ENCODE assay signal across 7 cellular contexts in genomic region chr9:104316201-104317009, GRCh38.
DNase-seq lines count a peak whose midpoint lies in the region; ATAC-seq, FAIRE-seq and TF ChIP-seq lines count a peak whose summit lies in the region.
"Not testable (repeated sequence)": the region's sequence is repeated elsewhere in the genome, so short reads cannot be mapped to it uniquely, and the experiment has no call there.

No MANE protein-coding gene starts in this region.

- not testable (repeated sequence) for TF ChIP-seq POLR2A in spleen (IDR thresholded peaks at IDR 0.05)

- H3K9me3 ChIP-seq in kidney (ENCODE audit: control insufficient read depth in 1 of 2, low read length in 2 of 2); spleen; upper lobe of right lung: not testable (repeated sequence)

- DNase-seq in chondrocyte (ENCODE audit: low spot score) (peak; percentile 75), kidney (peak; percentile 56), posterior vena cava (ENCODE audit: low spot score) (peak; percentile 70), spleen (peak; percentile 62), upper lobe of right lung (peak; percentile 57)
- not testable (repeated sequence) for DNase-seq in glutamatergic neuron; progenitor cell of endocrine pancreas (ENCODE audit: low spot score, unreplicated experiment)

- not testable (repeated sequence) for TF ChIP-seq CTCF in chondrocyte (IDR thresholded peaks at IDR 0.05); glutamatergic neuron (IDR thresholded peaks at IDR 0.05; ENCODE audit: partially characterized antibody, unreplicated experiment); kidney (IDR thresholded peaks at IDR 0.05; ENCODE audit: borderline replicate concordance, extremely low read depth, insufficient read depth); progenitor cell of endocrine pancreas (IDR thresholded peaks at IDR 0.05; ENCODE audit: unreplicated experiment); spleen (IDR thresholded peaks at IDR 0.05 in 8 of 11, conservative IDR thresholded peaks at IDR 0.05 in 3 of 11); upper lobe of right lung (IDR thresholded peaks at IDR 0.05)

- not testable (repeated sequence) for H3K4me3 Mint-ChIP-seq in chondrocyte (ENCODE audit: unreplicated experiment); glutamatergic neuron (ENCODE audit: unreplicated experiment); progenitor cell of endocrine pancreas (ENCODE audit: low read depth)

- H3K9ac ChIP-seq in kidney (ENCODE audit: low read length in 2 of 2) = not testable (repeated sequence)

- not testable (repeated sequence) for H3K27ac Mint-ChIP-seq in chondrocyte (ENCODE audit: unreplicated experiment)
- peak overlapping the region; percentile 82 for H3K27ac Mint-ChIP-seq in glutamatergic neuron (ENCODE audit: unreplicated experiment)
- H3K27ac Mint-ChIP-seq in progenitor cell of endocrine pancreas = peak overlapping the region; percentile 25

- not testable (repeated sequence) for H3K27me3 ChIP-seq in spleen (replicated peaks in 1 of 7); upper lobe of right lung

- H3K36me3 ChIP-seq in kidney (ENCODE audit: control insufficient read depth in 1 of 2, insufficient read depth in 2 of 2, low read length in 2 of 2); spleen; upper lobe of right lung: not testable (repeated sequence)

- H3K4me1 Mint-ChIP-seq in chondrocyte (ENCODE audit: low read depth); progenitor cell of endocrine pancreas (ENCODE audit: low read depth): not testable (repeated sequence)
- H3K4me1 Mint-ChIP-seq in glutamatergic neuron (ENCODE audit: low read depth, unreplicated experiment) = peaks cover 43% of the 10 kb centered on the region

- H3K9me3 Mint-ChIP-seq in chondrocyte (ENCODE audit: low read depth); glutamatergic neuron (ENCODE audit: unreplicated experiment); progenitor cell of endocrine pancreas (ENCODE audit: low read depth): not testable (repeated sequence)

- FAIRE-seq in kidney (lab: Jason Lieb, UNC) = not testable (repeated sequence)

- H3K27me3 Mint-ChIP-seq in chondrocyte (ENCODE audit: low read depth); glutamatergic neuron (ENCODE audit: unreplicated experiment); progenitor cell of endocrine pancreas: not testable (repeated sequence)

- intact Hi-C loops in kidney (cut with DNase I); posterior vena cava (cut with DNase I); spleen (cut with DNase I; ENCODE audit: low total_unique reads); upper lobe of right lung (cut with DNase I): not testable (repeated sequence)

- not testable (repeated sequence) for H3K4me1 ChIP-seq in kidney (ENCODE audit: control insufficient read depth in 1 of 2, insufficient read depth in 1 of 2, low read depth in 1 of 2, low read length in 2 of 2); spleen; upper lobe of right lung

- not testable (repeated sequence) for H3K4me3 ChIP-seq in kidney (ENCODE audit: low read length in 2 of 2); spleen; upper lobe of right lung

- 93 to 97% (median 94%) methylated on average over 33 to 50 of the region's 50 CpGs for WGBS in spleen, 5 donors

- H3K36me3 Mint-ChIP-seq in chondrocyte (ENCODE audit: low read depth); glutamatergic neuron (ENCODE audit: unreplicated experiment); progenitor cell of endocrine pancreas (ENCODE audit: insufficient read depth): not testable (repeated sequence)

- H3K27ac ChIP-seq in kidney (ENCODE audit: low read depth in 2 of 2, low read length in 2 of 2); spleen; upper lobe of right lung: not testable (repeated sequence)

- not testable (repeated sequence) for ATAC-seq in upper lobe of right lung
